19 cellular contexts compared by ENCODE assay signal in the genomic region with DNA sequence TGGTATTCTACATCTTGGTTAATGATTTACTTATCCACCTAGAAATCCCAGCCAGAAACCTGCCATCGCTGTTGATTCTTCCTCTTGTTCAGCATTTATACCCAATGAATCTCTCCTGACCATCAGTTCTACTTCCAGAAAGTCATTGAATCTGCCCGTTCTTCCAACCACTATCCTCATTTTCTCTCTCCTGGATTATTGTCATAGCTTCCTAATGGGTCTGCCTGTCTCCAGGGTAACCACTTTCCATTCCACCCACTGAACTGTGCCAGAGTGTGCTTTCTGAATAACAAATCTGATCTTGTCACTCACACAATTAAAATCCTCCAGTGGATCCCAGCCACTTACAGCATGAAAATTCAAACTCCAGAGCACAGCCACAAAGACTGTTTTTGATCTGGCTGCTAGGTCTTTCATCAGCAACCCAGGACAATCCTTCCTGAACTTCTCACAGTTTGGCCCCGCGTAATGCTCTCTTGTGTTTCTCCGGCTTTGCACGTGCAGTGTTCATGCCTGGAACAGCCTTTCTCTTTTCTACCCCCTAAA.
DNase-seq lines count a peak whose midpoint lies in the region; ATAC-seq lines count a peak whose summit lies in the region.
"Had no signal": no experiment of that assay in that cellular context is flagged by ENCODE, and none has a peak within 500 bp of the region (broad histone marks: within the 10 kb centered on the region; RNA-seq: fewer than 3 reads in every experiment).

No MANE protein-coding gene starts in this region.

- peaks cover 2% of the 10 kb centered on the region for H3K4me1 ChIP-seq in right cardiac atrium (ENCODE audit: control insufficient read depth, insufficient read depth, low read length)
- H3K4me1 ChIP-seq in endocrine pancreas (ENCODE audit: control insufficient read depth, insufficient read depth, low read length) = peaks cover 31% of the 10 kb centered on the region
- peaks cover 10% of the 10 kb centered on the region for H3K4me1 ChIP-seq in mesodermal cell (ENCODE audit: control insufficient read depth, insufficient read depth, low read length, poor library complexity, severe bottlenecking)

- H3K9ac ChIP-seq in endocrine pancreas (ENCODE audit: control insufficient read depth, insufficient read depth, low read length) = no peak overlapping the region

- intact Hi-C loops in Right ventricle myocardium superior (cut with DNase I) = no loop called here
- intact Hi-C loops in right cardiac atrium (cut with DNase I) = no loop called here

- H3K36me3 ChIP-seq in endocrine pancreas (ENCODE audit: control insufficient read depth, insufficient read depth, low read length) = no peaks in the 10 kb centered on the region
- H3K36me3 ChIP-seq in mesodermal cell (ENCODE audit: control insufficient read depth, insufficient read depth, low read length) = no peaks in the 10 kb centered on the region
- H3K36me3 ChIP-seq: heart right ventricle, left ventricle myocardium inferior, stomach had no signal

- H3K27me3 ChIP-seq in right cardiac atrium (ENCODE audit: control insufficient read depth, insufficient read depth) (no peaks in the 10 kb centered on the region), endocrine pancreas (ENCODE audit: control insufficient read depth, insufficient read depth, low read length) (no peaks in the 10 kb centered on the region)
- H3K27me3 ChIP-seq: heart right ventricle, stomach had no signal

- H3K27ac ChIP-seq in right cardiac atrium (ENCODE audit: low read length) (no peak overlapping the region), mesodermal cell (ENCODE audit: low read depth, low read length, severe bottlenecking) (peak overlapping the region; percentile 29), temporal lobe (ENCODE audit: low read depth, low read length) (peak overlapping the region; percentile 77)
- H3K27ac ChIP-seq: heart right ventricle, left ventricle myocardium inferior, psoas muscle, stomach had no signal

- DNase-seq in Right ventricle myocardium superior (no peak), right cardiac atrium (no peak), COR-L47 (lab: John Stamatoyannopoulos, UW) (no peak), activated gamma-delta T cell treated with Interleukin-2 at 50 U/mL for 16 hours (no peak)
- DNase-seq: activated CD8-positive, alpha-beta memory T cell treated with anti-CD3 and anti-CD28 coated beads, Interleukin-2, amount 10 ng/mL, durations not matched to agents 7 days and 5 days; activated naive CD4-positive, alpha-beta T cell; dermis blood vessel endothelial cell; heart right ventricle; left ventricle myocardium inferior; MV-4-11; NCI-H2171 treated with DMSO at 0.1 percent for 48 hours; psoas muscle; SHP77; stomach had no signal

- 75% methylated on average over 6 of the region's 6 CpGs for WGBS in right cardiac atrium
- WGBS in mesodermal cell (ENCODE audit: insufficient coverage in 2 of 2), 2 experiments = 94 to 95% methylated on average over 6 of the region's 6 CpGs

- H3K4me3 ChIP-seq in right cardiac atrium (ENCODE audit: low read length) (no peak overlapping the region), endocrine pancreas (ENCODE audit: control insufficient read depth, insufficient read depth, low read length) (peak overlapping the region; percentile 68), mesodermal cell (ENCODE audit: extremely low read depth, insufficient read depth, low read length, poor library complexity, severe bottlenecking) (no peak overlapping the region)
- H3K4me3 ChIP-seq: heart right ventricle, left ventricle myocardium inferior, psoas muscle, stomach had no signal

- peak; percentile 43 for ATAC-seq in Right ventricle myocardium superior (ENCODE audit: poor library complexity)
- no peak for ATAC-seq in right cardiac atrium
- ATAC-seq in HG03280 (IDR thresholded peaks at IDR 0.05; ENCODE audit: unreplicated experiment) = no peak
- ATAC-seq: activated CD4-positive, CD25-positive, alpha-beta regulatory T cell treated with anti-CD3 and anti-CD28 coated beads, Interleukin-2, amount 50 U/mL, for 24 hours; activated CD8-positive, alpha-beta memory T cell treated with anti-CD3 and anti-CD28 coated beads, Interleukin-2, amount 10 ng/mL, durations not matched to agents 7 days and 5 days; heart right ventricle had no signal

- H3K9me3 ChIP-seq in right cardiac atrium (ENCODE audit: control insufficient read depth, low read length) = no peaks in the 10 kb centered on the region
- no peaks in the 10 kb centered on the region for H3K9me3 ChIP-seq in endocrine pancreas (ENCODE audit: control insufficient read depth, low read length)
- peaks cover 4% of the 10 kb centered on the region for H3K9me3 ChIP-seq in mesodermal cell (ENCODE audit: control insufficient read depth, low read length)
- H3K9me3 ChIP-seq: left ventricle myocardium inferior, psoas muscle, stomach had no signal
